ENCODE assay signal across 1 cellular context in the genomic region with DNA sequence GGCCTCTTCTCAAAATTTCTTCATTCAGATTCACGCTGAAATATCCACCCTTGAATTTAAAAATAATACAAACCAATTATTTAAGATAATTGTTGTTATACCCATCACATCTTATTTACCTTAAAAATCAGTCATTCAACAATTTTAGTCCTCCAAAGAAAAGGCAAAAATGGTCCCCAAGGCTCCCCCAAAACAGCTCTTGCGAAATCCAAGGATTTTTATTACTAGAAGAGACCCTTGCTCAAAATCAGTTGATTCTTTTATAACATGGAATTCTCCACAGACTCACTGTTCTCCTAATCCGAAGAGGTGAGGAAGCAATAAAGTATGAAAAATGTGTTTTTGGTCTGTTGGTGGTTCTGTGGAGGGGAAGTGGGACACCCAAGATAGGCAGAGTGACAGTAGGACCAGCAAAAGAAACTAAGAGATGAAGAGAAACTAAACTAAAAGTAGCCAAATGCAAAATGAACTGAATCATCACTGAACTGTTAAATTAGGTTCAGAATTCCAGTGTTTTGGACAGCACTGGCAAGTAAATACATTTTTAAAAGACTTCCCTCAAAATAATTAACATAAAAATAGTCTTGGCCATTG.
TF ChIP-seq lines count a peak whose summit lies in the region.

No MANE protein-coding gene starts in this region.

TF ChIP-seq in H1, 55 proteins besides CTCF, POLR2A, EP300 and RAD21 (continued from another document):
- peak; percentile 33; the same call in 1 of the 2 replicates for TF ChIP-seq CEBPB (IDR thresholded peaks at IDR 0.05; ENCODE audit: low read depth, low read length)
